Comparison of ENCODE assay signal across 25 cellular contexts in the genomic region with DNA sequence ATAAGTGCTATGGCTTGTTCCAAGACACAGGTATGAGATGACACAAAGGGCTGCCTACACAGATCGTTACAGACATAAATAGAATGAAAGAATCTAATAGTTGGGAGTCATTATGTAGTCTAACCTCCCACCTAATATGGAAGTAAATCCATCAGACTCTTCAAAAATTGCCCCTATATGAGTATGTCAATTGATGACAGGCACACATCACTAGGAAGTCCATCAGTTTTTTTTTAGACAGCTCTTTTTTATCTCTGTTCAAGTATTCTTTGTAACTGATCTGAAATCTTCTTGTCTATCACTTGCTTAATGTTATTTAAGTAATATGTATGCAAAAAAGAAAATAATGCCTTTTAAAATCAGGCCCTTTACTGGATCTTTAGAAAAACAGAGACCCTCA.
"Had no signal": no experiment of that assay in that cellular context is flagged by ENCODE, and none has a peak within 500 bp of the region (broad histone marks: within the 10 kb centered on the region; RNA-seq: fewer than 3 reads in every experiment).

No MANE protein-coding gene starts in this region.

- FAIRE-seq: urothelium cell line had no signal

- H3K9me3 ChIP-seq: stomach, suprapubic skin, testis, thoracic aorta, thyroid gland, tibial artery, tibial nerve, transverse colon, upper lobe of left lung, upper lobe of right lung, uterus, vagina had no signal

- H3K36me3 ChIP-seq: stomach, suprapubic skin, thoracic aorta, thyroid gland, tibial artery, tibial nerve, transverse colon, upper lobe of left lung, upper lobe of right lung, uterus, vagina had no signal

- H3K27me3 ChIP-seq: stomach, suprapubic skin, testis, thyroid gland, tibial artery, tibial nerve, transverse colon, upper lobe of left lung, upper lobe of right lung, uterus, vagina had no signal

- DNase-seq: stimulated activated CD4-positive, alpha-beta T cell treated with anti-CD3 and anti-CD28 coated beads, Interleukin-2, amount 100 ng/mL, for 48 hours; stimulated activated CD4-positive, alpha-beta T cell treated with anti-CD3 and anti-CD28 coated beads, Interleukin-4, amount 100 ng/mL, for 1 hour; stimulated activated CD4-positive, alpha-beta T cell treated with anti-CD3 and anti-CD28 coated beads, Interleukin-4, amount 100 ng/mL, for 24 hours; stimulated activated CD4-positive, alpha-beta T cell treated with anti-CD3 and anti-CD28 coated beads, Interleukin-4, amount 100 ng/mL, for 4 hours; stimulated activated CD8-positive, alpha-beta memory T cell treated with anti-CD3 and anti-CD28 coated beads, Interleukin-4, amount 100 ng/mL, for 48 hours; stimulated activated naive B cell treated with anti-CD40 and anti-IgM and Interleukin-4, amounts not matched to agents 10 μg/mL and 1 μg/mL and 100 μg/mL, for 72 hours; stimulated activated naive CD4-positive, alpha-beta T cell; stimulated activated naive CD4-positive, alpha-beta T cell treated with Interleukin-2 at 50 U/mL for 16 hours; stimulated activated naive CD8-positive, alpha-beta T cell treated with anti-CD3 and anti-CD28 coated beads, Interleukin-15, amount 100 ng/mL, for 72 hours; stimulated activated naive CD8-positive, alpha-beta T cell treated with anti-CD3 and anti-CD28 coated beads, Interleukin-15, Interleukin-2, amounts not matched to agents 100 U/mL and 50 U/mL, for 24 hours; stomach; substantia nigra; testis; thyroid gland; tibial artery; transverse colon; trophoblast cell; upper lobe of left lung; upper lobe of right lung; uterus had no signal

- H3K4me3 ChIP-seq: stomach, suprapubic skin, testis, thoracic aorta, thyroid gland, tibial artery, tibial nerve, transverse colon, upper lobe of left lung, upper lobe of right lung, uterus, vagina had no signal

- H3K27ac ChIP-seq: stomach, suprapubic skin, testis, thoracic aorta, thyroid gland, tibial artery, tibial nerve, transverse colon, upper lobe of left lung, upper lobe of right lung, uterus, vagina had no signal
